In genomic region chr1:99621340-99621901, GRCh38 we compare ENCODE assay signal across 24 cellular contexts. TPM values are rescaled to one million over a fixed set of nuclear protein-coding genes. Genes with fewer than 3 reads are reported as not detected.
DNase-seq lines count a peak whose midpoint lies in the region; ATAC-seq, FAIRE-seq and TF ChIP-seq lines count a peak whose summit lies in the region.
"Had no signal": no experiment of that assay in that cellular context is flagged by ENCODE, and none has a peak within 500 bp of the region (broad histone marks: within the 10 kb centered on the region; RNA-seq: fewer than 3 reads in every experiment).

No MANE protein-coding gene starts in this region.

- H2BK120ac ChIP-seq in mesenchymal stem cell (ENCODE audit: low read depth, low read length), result no peak overlapping the region

- no peak overlapping the region for H4K91ac ChIP-seq in mesenchymal stem cell (ENCODE audit: low read length)

- H2BK12ac ChIP-seq in mesenchymal stem cell (ENCODE audit: low read length in 2 of 2), result peak overlapping the region in 1 of 2 experiments; percentile 19

- H2BK5ac ChIP-seq in mesenchymal stem cell (ENCODE audit: low read depth, low read length, poor library complexity, severe bottlenecking), result no peak overlapping the region

- ATAC-seq in HG03521 (IDR thresholded peaks at IDR 0.05; ENCODE audit: unreplicated experiment), result no peak
- ATAC-seq: activated CD4-positive, alpha-beta T cell treated with anti-CD3 and anti-CD28 coated beads for 36 hours; natural killer cell treated with Interleukin-12 subunit alpha and Interleukin-12 subunit beta and Interleukin-15 and Interleukin-18, amount 100 ng/mL, for 72 hours had no signal

- peak overlapping the region; percentile 31 for H2AK5ac ChIP-seq in mesenchymal stem cell (ENCODE audit: low read length, severe bottlenecking)

- no peak overlapping the region for H3K18ac ChIP-seq in mesenchymal stem cell (ENCODE audit: low read depth in 1 of 2, low read length in 2 of 2)

- FAIRE-seq in bronchial epithelial cell (lab: Jason Lieb, UNC), result peak; percentile 93
- FAIRE-seq: endometrium, kidney, TTC549 had no signal

- peak; percentile 46 for DNase-seq in NCI-H82 (lab: John Stamatoyannopoulos, UW)
- DNase-seq in NCI-H82 treated with DMSO at 0.1 percent for 48 hours (lab: John Stamatoyannopoulos, UW; ENCODE audit: unreplicated experiment), result no peak
- peak; percentile 98 for DNase-seq in bronchial epithelial cell (ENCODE audit: low read depth)
- no peak for DNase-seq in mesenchymal stem cell
- no peak for DNase-seq in effector CD8-positive, alpha-beta T cell (lab: John Stamatoyannopoulos, UW)
- no peak for DNase-seq in NCI-H1105 (lab: John Stamatoyannopoulos, UW)
- DNase-seq: 8988T; activated CD4-positive, alpha-beta T cell treated with anti-CD3 and anti-CD28 coated beads for 36 hours; colonic mucosa; DND-41; hypothalamus; kidney; MG63; NCI-H1436 treated with DMSO at 0.1 percent for 48 hours; SHP77; stimulated activated CD8-positive, alpha-beta memory T cell treated with anti-CD3 and anti-CD28 coated beads, Interleukin-4, amount 100 ng/mL, for 48 hours; substantia nigra had no signal

- H3K9ac ChIP-seq in mesenchymal stem cell (ENCODE audit: low read length) (no peak overlapping the region), skeletal muscle tissue (ENCODE audit: low read depth in 1 of 3, low read length in 3 of 3) (no peak overlapping the region)

- H3K27ac ChIP-seq in mesenchymal stem cell (ENCODE audit: low read length, poor library complexity, severe bottlenecking), result no peak overlapping the region
- H3K27ac ChIP-seq in skeletal muscle tissue (ENCODE audit: low read depth, low read length), result peak overlapping the region; percentile 78
- H3K27ac ChIP-seq: colonic mucosa, vagina had no signal

- H3K36me3 ChIP-seq in bronchial epithelial cell (ENCODE audit: control insufficient read depth, insufficient read depth, low read length) (no peaks in the 10 kb centered on the region), mesenchymal stem cell (ENCODE audit: control insufficient read depth in 1 of 2, insufficient read depth in 2 of 2, low read depth in 1 of 2, low read length in 2 of 2) (no peaks in the 10 kb centered on the region), skeletal muscle tissue (ENCODE audit: control insufficient read depth in 3 of 3, insufficient read depth in 3 of 3, low read length in 3 of 3) (no peaks in the 10 kb centered on the region)
- H3K36me3 ChIP-seq: colonic mucosa, HAP-1, MG63, vagina had no signal

- H3K4me1 ChIP-seq in mesenchymal stem cell (ENCODE audit: control insufficient read depth, insufficient read depth, low read depth, low read length) (peaks cover 2% of the 10 kb centered on the region), skeletal muscle tissue (ENCODE audit: control insufficient read depth in 3 of 3, insufficient read depth in 3 of 3, low read length in 3 of 3) (peaks cover 0 to 6% (median 0%) of the 10 kb centered on the region in 3 donors)
- H3K4me1 ChIP-seq: colonic mucosa, HAP-1, vagina had no signal

- no peak for TF ChIP-seq CTCF in bronchial epithelial cell (IDR thresholded peaks at IDR 0.05; ENCODE audit: insufficient read depth, low read length, severe bottlenecking)

- H3K9me3 ChIP-seq in mesenchymal stem cell (ENCODE audit: control insufficient read depth, low read length) (no peaks in the 10 kb centered on the region), skeletal muscle tissue (ENCODE audit: control insufficient read depth in 3 of 3, low read length in 3 of 3) (no peaks in the 10 kb centered on the region)
- H3K9me3 ChIP-seq: colonic mucosa, HAP-1, MG63, vagina had no signal

- 96% methylated on average over 8 of the region's 8 CpGs for WGBS in mesenchymal stem cell

- H3K14ac ChIP-seq in mesenchymal stem cell (ENCODE audit: low read length in 2 of 2), result no peak overlapping the region

- H2AFZ ChIP-seq in mesenchymal stem cell (ENCODE audit: low read depth, low read length), result no peak overlapping the region

- H3K4me3 ChIP-seq in bronchial epithelial cell (ENCODE audit: low read depth, low read length), result no peak overlapping the region
- no peak overlapping the region for H3K4me3 ChIP-seq in mesenchymal stem cell (ENCODE audit: insufficient read depth in 1 of 2, low read depth in 1 of 2, low read length in 2 of 2)
- peak overlapping the region in 1 of 3 donors; percentile 22 for H3K4me3 ChIP-seq in skeletal muscle tissue (ENCODE audit: low read length in 3 of 3)
- H3K4me3 ChIP-seq: colonic mucosa, HAP-1, MG63, vagina had no signal

- no peak overlapping the region for H3K4me2 ChIP-seq in mesenchymal stem cell (ENCODE audit: low read length, poor library complexity, severe bottlenecking)

- no peaks in the 10 kb centered on the region for H3K79me1 ChIP-seq in mesenchymal stem cell (replicated peaks; ENCODE audit: low read length, poor library complexity, severe bottlenecking)

- H4K8ac ChIP-seq in mesenchymal stem cell (ENCODE audit: low read length), result no peak overlapping the region

- H3K4ac ChIP-seq in mesenchymal stem cell (ENCODE audit: low read depth in 1 of 2, low read length in 2 of 2), result no peak overlapping the region

- no peak overlapping the region for H3K23ac ChIP-seq in mesenchymal stem cell (ENCODE audit: low read length in 2 of 2)

- H3K27me3 ChIP-seq in bronchial epithelial cell (ENCODE audit: control insufficient read depth, insufficient read depth, low read length) (no peaks in the 10 kb centered on the region), mesenchymal stem cell (ENCODE audit: control insufficient read depth in 1 of 2, insufficient read depth in 1 of 2, low read length in 2 of 2) (no peaks in the 10 kb centered on the region), skeletal muscle tissue (ENCODE audit: control insufficient read depth in 3 of 3, insufficient read depth in 3 of 3, low read length in 3 of 3) (no peaks in the 10 kb centered on the region)
- H3K27me3 ChIP-seq: colonic mucosa, MG63, vagina had no signal

- H2BK15ac ChIP-seq in mesenchymal stem cell (ENCODE audit: low read depth, poor library complexity, severe bottlenecking), result no peak overlapping the region

RNA-seq across cellular contexts. Expression of gene PALMD, which starts 24.5 kb away (rescaled TPM):
- total RNA-seq in bronchial epithelial cell (1.3 and 4.7 TPM in 2 replicates), skeletal muscle tissue (46.4 TPM)
- polyA plus RNA-seq in mesenchymal stem cell (2013, experiment 1 of 2), result 0.88 TPM
- polyA plus RNA-seq in mesenchymal stem cell (2013, experiment 2 of 2), result 0.81 TPM
- total RNA-seq: activated CD4-positive, alpha-beta T cell treated with anti-CD3 and anti-CD28 coated beads for 36 hours; natural killer cell treated with Interleukin-12 subunit alpha and Interleukin-12 subunit beta and Interleukin-15 and Interleukin-18, amount 100 ng/mL, for 72 hours had no signal

Comparison
In these comparisons a context has a peak if more than half of its experiments do, and no peak if none do; other contexts are left out.
1. DNase-seq: peak in NCI-H82 (single experiment) and bronchial epithelial cell (single experiment); none in NCI-H82 treated with DMSO at 0.1 percent for 48 hours (single experiment), mesenchymal stem cell (single experiment), effector CD8-positive, alpha-beta T cell (single experiment) and NCI-H1105 (single experiment).